ENCODE assay signal across 10 cellular contexts in genomic region chr3:169295126-169295525, GRCh38.
DNase-seq lines count a peak whose midpoint lies in the region; ATAC-seq and TF ChIP-seq lines count a peak whose summit lies in the region.
"Had no signal": no experiment of that assay in that cellular context is flagged by ENCODE, and none has a peak within 500 bp of the region (broad histone marks: within the 10 kb centered on the region; RNA-seq: fewer than 3 reads in every experiment).

No MANE protein-coding gene starts in this region.

- no peak for TF ChIP-seq POLR2A in sigmoid colon (IDR thresholded peaks at IDR 0.05)

- DNase-seq in HFFc6 (no peak), ascending aorta (ENCODE audit: low spot score in 2 of 2) (no peak), left kidney (ENCODE audit: low read depth, low spot score) (peak; percentile 25), sigmoid colon (no peak)
- no peak for DNase-seq in stimulated activated CD4-positive, alpha-beta T cell treated with anti-CD3 and anti-CD28 coated beads, Interleukin-4, amount 100 ng/mL, for 4 hours
- DNase-seq in stimulated activated naive B cell treated with anti-CD40 and anti-IgM and Interleukin-4, amounts not matched to agents 10 μg/mL and 1 μg/mL and 100 μg/mL, for 72 hours: no peak
- DNase-seq: activated CD8-positive, alpha-beta memory T cell treated with anti-CD3 and anti-CD28 coated beads, Interleukin-2, amount 50 U/mL, for 4 hours had no signal

- H3K27ac ChIP-seq in C4-2B: no peak overlapping the region
- H3K27ac ChIP-seq in ascending aorta: no peak overlapping the region
- H3K27ac ChIP-seq in sigmoid colon: no peak overlapping the region
- H3K27ac ChIP-seq: parathyroid adenoma had no signal

- H3K4me3 ChIP-seq in ascending aorta (no peak overlapping the region), sigmoid colon (no peak overlapping the region)

- H3K4me1 ChIP-seq in ascending aorta: no peaks in the 10 kb centered on the region
- H3K4me1 ChIP-seq in sigmoid colon: no peaks in the 10 kb centered on the region
- H3K4me1 ChIP-seq: parathyroid adenoma had no signal

- H3K36me3 Mint-ChIP-seq in HFFc6 (ENCODE audit: low read depth): no peaks in the 10 kb centered on the region
- H3K36me3 Mint-ChIP-seq in stimulated activated naive B cell treated with anti-CD40 and anti-IgM and Interleukin-4, amounts not matched to agents 10 μg/mL and 1 μg/mL and 100 μg/mL, for 72 hours: no peaks in the 10 kb centered on the region

- no peaks in the 10 kb centered on the region for H3K9me3 Mint-ChIP-seq in HFFc6
- H3K9me3 Mint-ChIP-seq in stimulated activated naive B cell treated with anti-CD40 and anti-IgM and Interleukin-4, amounts not matched to agents 10 μg/mL and 1 μg/mL and 100 μg/mL, for 72 hours: no peaks in the 10 kb centered on the region

- peaks cover 23% of the 10 kb centered on the region; the same call in 1 of the 2 replicates for H3K27me3 Mint-ChIP-seq in HFFc6 (ENCODE audit: insufficient read depth)
- H3K27me3 Mint-ChIP-seq in stimulated activated naive B cell treated with anti-CD40 and anti-IgM and Interleukin-4, amounts not matched to agents 10 μg/mL and 1 μg/mL and 100 μg/mL, for 72 hours: peaks cover 5 to 8% of the 10 kb centered on the region in 2 donors

- ATAC-seq in HG03196 (IDR thresholded peaks at IDR 0.05; ENCODE audit: unreplicated experiment): no peak
- no peak for ATAC-seq in stimulated activated naive B cell treated with anti-CD40 and anti-IgM and Interleukin-4, amounts not matched to agents 10 μg/mL and 1 μg/mL and 100 μg/mL, for 72 hours (replicated peaks)

- H3K9me3 ChIP-seq in ascending aorta: no peaks in the 10 kb centered on the region
- no peaks in the 10 kb centered on the region for H3K9me3 ChIP-seq in sigmoid colon

- no peaks in the 10 kb centered on the region for H3K36me3 ChIP-seq in ascending aorta
- no peaks in the 10 kb centered on the region for H3K36me3 ChIP-seq in sigmoid colon

- TF ChIP-seq EP300 in sigmoid colon (IDR thresholded peaks at IDR 0.05): no peak

- 42 to 57% methylated on average over 2 of the region's 2 CpGs for WGBS in sigmoid colon, 2 donors

- H3K27me3 ChIP-seq in ascending aorta (no peaks in the 10 kb centered on the region), sigmoid colon (no peaks in the 10 kb centered on the region)

- TF ChIP-seq CTCF in C4-2B (conservative IDR thresholded peaks at IDR 0.05) (peak; percentile 74), HFFc6 (IDR thresholded peaks at IDR 0.05) (peak; percentile 89), ascending aorta (IDR thresholded peaks at IDR 0.05) (peak; percentile 5 to 39 (median 19)), sigmoid colon (IDR thresholded peaks at IDR 0.05) (peak in 2 of 4 experiments; percentile 13 to 24)

- no peaks in the 10 kb centered on the region for H3K4me1 Mint-ChIP-seq in HFFc6 (ENCODE audit: low read depth)
- no peaks in the 10 kb centered on the region for H3K4me1 Mint-ChIP-seq in stimulated activated naive B cell treated with anti-CD40 and anti-IgM and Interleukin-4, amounts not matched to agents 10 μg/mL and 1 μg/mL and 100 μg/mL, for 72 hours

- H3K4me3 Mint-ChIP-seq in HFFc6: no peak overlapping the region
- H3K4me3 Mint-ChIP-seq in stimulated activated naive B cell treated with anti-CD40 and anti-IgM and Interleukin-4, amounts not matched to agents 10 μg/mL and 1 μg/mL and 100 μg/mL, for 72 hours: no peak overlapping the region

- no peak overlapping the region for H3K27ac Mint-ChIP-seq in HFFc6
- H3K27ac Mint-ChIP-seq in stimulated activated naive B cell treated with anti-CD40 and anti-IgM and Interleukin-4, amounts not matched to agents 10 μg/mL and 1 μg/mL and 100 μg/mL, for 72 hours: no peak overlapping the region

- intact Hi-C loops in ascending aorta (cut with DNase I) (no loop called here), sigmoid colon (cut with DNase I) (no loop called here)
